Comparison of ENCODE assay signal across 20 cellular contexts in genomic region chr21:42680429-42680828, GRCh38. TPM values are rescaled to one million over a fixed set of nuclear protein-coding genes. Genes with fewer than 3 reads are reported as not detected.
DNase-seq lines count a peak whose midpoint lies in the region; ATAC-seq and TF ChIP-seq lines count a peak whose summit lies in the region.
"Had no signal": no experiment of that assay in that cellular context is flagged by ENCODE, and none has a peak within 500 bp of the region (broad histone marks: within the 10 kb centered on the region; RNA-seq: fewer than 3 reads in every experiment).

No MANE protein-coding gene starts in this region.

- no peaks in the 10 kb centered on the region for H3K27me3 ChIP-seq in CD4-positive, CD25-positive, alpha-beta regulatory T cell (ENCODE audit: control insufficient read depth, insufficient read depth, low read length)
- peaks cover 0 to 47% (median 0%) of the 10 kb centered on the region in 7 donors for H3K27me3 ChIP-seq in spleen (replicated peaks in 1 of 7)

- peak overlapping the region in 2 of 3 donors; percentile 32 to 81 for H3K27ac Mint-ChIP-seq in CD4-positive, CD25-positive, alpha-beta regulatory T cell
- H3K27ac Mint-ChIP-seq in activated T-cell treated with anti-CD3 and anti-CD28 coated beads, Interleukin-2, amount 50 U/mL, for 24 hours = no peak overlapping the region
- H3K27ac Mint-ChIP-seq: B cell, GM23338, HFFc6 had no signal

- TF ChIP-seq POLR2A in NB4 (IDR thresholded peaks at IDR 0.05; ENCODE audit: extremely low read depth, insufficient read length) (no peak), spleen (IDR thresholded peaks at IDR 0.05) (no peak)

- H3K27ac ChIP-seq in CD4-positive, CD25-positive, alpha-beta regulatory T cell (ENCODE audit: insufficient read depth, low read length, poor library complexity, severe bottlenecking) = no peak overlapping the region
- H3K27ac ChIP-seq in VCaP (peak overlapping the region; percentile 100; the same call in 1 of the 2 replicates), spleen (no peak overlapping the region)
- H3K27ac ChIP-seq: 22Rv1, BLaER1, C4-2B had no signal

- H3K4me1 Mint-ChIP-seq in CD4-positive, CD25-positive, alpha-beta regulatory T cell = peaks cover 19 to 77% (median 33%) of the 10 kb centered on the region in 4 donors
- peaks cover 62% of the 10 kb centered on the region for H3K4me1 Mint-ChIP-seq in activated T-cell treated with anti-CD3 and anti-CD28 coated beads, Interleukin-2, amount 50 U/mL, for 24 hours (ENCODE audit: low read depth)

- TF ChIP-seq CTCF in NB4 (IDR thresholded peaks at IDR 0.05; ENCODE audit: low read depth, low read length) (no peak), VCaP (conservative IDR thresholded peaks at IDR 0.05) (no peak), spleen (IDR thresholded peaks at IDR 0.05 in 8 of 11, conservative IDR thresholded peaks at IDR 0.05 in 3 of 11) (no peak)

- H3K4me3 ChIP-seq in CD4-positive, CD25-positive, alpha-beta regulatory T cell (ENCODE audit: low read depth, low read length) = no peak overlapping the region
- H3K4me3 ChIP-seq in NB4 (ENCODE audit: low read depth, low read length) = peak overlapping the region; percentile 89
- no peak overlapping the region for H3K4me3 ChIP-seq in spleen
- H3K4me3 ChIP-seq: BLaER1, GM23338, HAP-1 had no signal

- H3K36me3 ChIP-seq in CD4-positive, CD25-positive, alpha-beta regulatory T cell (ENCODE audit: control insufficient read depth, insufficient read depth, low read length) = no peaks in the 10 kb centered on the region
- H3K36me3 ChIP-seq in spleen = peaks cover 0 to 9% (median 0%) of the 10 kb centered on the region in 6 donors
- H3K36me3 ChIP-seq: BLaER1, HAP-1 had no signal

- no peak for ATAC-seq in CD4-positive, CD25-positive, alpha-beta regulatory T cell (ENCODE audit: low read depth in 2 of 2)
- no peak for ATAC-seq in GM18868 (IDR thresholded peaks at IDR 0.05; ENCODE audit: unreplicated experiment)

- H3K4me1 ChIP-seq in CD4-positive, CD25-positive, alpha-beta regulatory T cell (ENCODE audit: control insufficient read depth, insufficient read depth, low read length, poor library complexity, severe bottlenecking) = peaks cover 32% of the 10 kb centered on the region
- peaks cover 0 to 55% (median 23%) of the 10 kb centered on the region in 6 donors for H3K4me1 ChIP-seq in spleen
- H3K4me1 ChIP-seq: HAP-1 had no signal

- intact Hi-C loops in spleen (cut with DNase I; ENCODE audit: low total_unique reads) = no loop called here

- 84 to 94% (median 85%) methylated on average over 9 to 11 of the region's 11 CpGs for WGBS in spleen, 5 donors

- H3K4me3 Mint-ChIP-seq in CD4-positive, CD25-positive, alpha-beta regulatory T cell = no peak overlapping the region
- H3K4me3 Mint-ChIP-seq in activated T-cell treated with anti-CD3 and anti-CD28 coated beads, Interleukin-2, amount 50 U/mL, for 24 hours = no peak overlapping the region
- H3K4me3 Mint-ChIP-seq: B cell, GM23338, HFFc6 had no signal

- H3K9me3 ChIP-seq in CD4-positive, CD25-positive, alpha-beta regulatory T cell (ENCODE audit: control insufficient read depth in 2 of 2, low read length in 2 of 2) = no peaks in the 10 kb centered on the region
- H3K9me3 ChIP-seq in spleen = no peaks in the 10 kb centered on the region
- H3K9me3 ChIP-seq: BLaER1, HAP-1 had no signal

- no peak for DNase-seq in CD4-positive, CD25-positive, alpha-beta regulatory T cell
- DNase-seq in NB4 (ENCODE audit: low read depth) (peak; percentile 42), spleen (peak; percentile 41), DMS114 treated with DMSO at 0.1 percent for 48 hours (lab: John Stamatoyannopoulos, UW; ENCODE audit: unreplicated experiment) (no peak), medulla oblongata (ENCODE audit: extremely low spot score) (no peak)
- no peak for DNase-seq in activated T-cell treated with anti-CD3 and anti-CD28 coated beads, Interleukin-2, amount 50 U/mL, for 24 hours
- DNase-seq: CD4-positive, alpha-beta T cell; DMS 273 treated with DMSO at 0.1 percent for 48 hours; DMS53; DMS79 treated with DMSO at 0.1 percent for 48 hours; HFFc6 had no signal

- H3K36me3 Mint-ChIP-seq in CD4-positive, CD25-positive, alpha-beta regulatory T cell = peaks cover 13% of the 10 kb centered on the region
- no peaks in the 10 kb centered on the region for H3K36me3 Mint-ChIP-seq in activated T-cell treated with anti-CD3 and anti-CD28 coated beads, Interleukin-2, amount 50 U/mL, for 24 hours (ENCODE audit: low read depth)
- H3K36me3 Mint-ChIP-seq: CD8-positive, alpha-beta memory T cell had no signal

- H3K27me3 Mint-ChIP-seq in CD4-positive, CD25-positive, alpha-beta regulatory T cell = no peaks in the 10 kb centered on the region
- H3K27me3 Mint-ChIP-seq in activated T-cell treated with anti-CD3 and anti-CD28 coated beads, Interleukin-2, amount 50 U/mL, for 24 hours = no peaks in the 10 kb centered on the region
- H3K27me3 Mint-ChIP-seq: CD4-positive, alpha-beta T cell had no signal

- H3K9me3 Mint-ChIP-seq in CD4-positive, CD25-positive, alpha-beta regulatory T cell = no peaks in the 10 kb centered on the region
- H3K9me3 Mint-ChIP-seq in activated T-cell treated with anti-CD3 and anti-CD28 coated beads, Interleukin-2, amount 50 U/mL, for 24 hours = no peaks in the 10 kb centered on the region
- H3K9me3 Mint-ChIP-seq: CD4-positive, alpha-beta T cell; CD8-positive, alpha-beta memory T cell; GM23338 had no signal

RNA-seq across cellular contexts. Expression of gene PDE9A, which starts 27.0 kb away (rescaled TPM):
- total RNA-seq in CD4-positive, CD25-positive, alpha-beta regulatory T cell = 7.3 TPM
- 1 to 10 TPM; 1.4 to 3.5 (median 2.3) TPM for polyA plus RNA-seq in CD4-positive, CD25-positive, alpha-beta regulatory T cell
- 10 to 100 TPM; 15.1 to 45.5 (median 24.9) TPM for total RNA-seq in spleen
- 10 to 100 TPM in 2 of 3 donors, 1 to 10 TPM in 1; 7.9 to 33.5 (median 18.2) TPM for polyA plus RNA-seq in spleen
- total RNA-seq: HFFc6 had no signal

Comparison
In these comparisons a context has a peak if more than half of its experiments do, and no peak if none do; other contexts are left out.
1. DNase-seq: peak in NB4 (single experiment) and spleen (single experiment); none in CD4-positive, CD25-positive, alpha-beta regulatory T cell (0 of 3), DMS114 treated with DMSO at 0.1 percent for 48 hours (single experiment), medulla oblongata (single experiment) and activated T-cell treated with anti-CD3 and anti-CD28 coated beads, Interleukin-2, amount 50 U/mL, for 24 hours (single experiment).